ENCODE assay signal across 23 cellular contexts in the genomic region with DNA sequence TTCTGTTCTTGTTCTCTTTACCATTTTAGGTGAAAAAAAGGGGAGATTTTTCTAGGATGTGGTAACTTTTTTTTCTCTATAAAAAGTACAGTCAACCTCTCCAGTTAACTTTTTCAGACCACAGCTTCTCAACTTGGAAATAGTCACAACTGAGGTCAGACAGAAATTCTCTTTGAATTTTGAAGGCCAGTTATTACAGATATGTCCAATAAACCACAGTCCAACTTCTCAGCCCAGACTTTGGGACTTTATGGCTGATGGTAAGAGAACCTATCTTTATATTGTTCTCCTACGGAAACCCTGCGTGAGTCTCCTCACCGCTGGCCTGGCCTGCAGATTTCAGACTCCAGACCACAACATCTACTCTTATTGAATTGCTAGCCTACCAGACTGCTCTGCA.
DNase-seq lines count a peak whose midpoint lies in the region; ATAC-seq and TF ChIP-seq lines count a peak whose summit lies in the region.
"Had no signal": no experiment of that assay in that cellular context is flagged by ENCODE, and none has a peak within 500 bp of the region (broad histone marks: within the 10 kb centered on the region; RNA-seq: fewer than 3 reads in every experiment).

No MANE protein-coding gene starts in this region.

- H3K4me1 ChIP-seq in HEK293 (ENCODE audit: control insufficient read depth, insufficient read depth, low read length) (peaks cover 19% of the 10 kb centered on the region), SJCRH30 (peaks cover 44% of the 10 kb centered on the region), osteoblast (ENCODE audit: insufficient read depth, low read length) (peaks cover 33% of the 10 kb centered on the region), H9 (ENCODE audit: insufficient read depth, low read length) (no peaks in the 10 kb centered on the region), upper lobe of right lung (no peaks in the 10 kb centered on the region)
- H3K4me1 ChIP-seq: A549; BE2C; BLaER1 treated with 17β-estradiol and CSF1 and Interleukin-3, amounts not matched to agents 10 nM and 100 nM had no signal

- H2AFZ ChIP-seq in osteoblast (ENCODE audit: low read length) (no peak overlapping the region), H9 (ENCODE audit: low read length) (no peak overlapping the region)

- no peaks in the 10 kb centered on the region for H3K9me3 ChIP-seq in HEK293 (ENCODE audit: control insufficient read depth, insufficient read depth, low read depth, low read length)
- H3K9me3 ChIP-seq in SJCRH30 (replicated peaks): no peaks in the 10 kb centered on the region
- H3K9me3 ChIP-seq in osteoblast (ENCODE audit: low read depth, low read length): no peaks in the 10 kb centered on the region
- H3K9me3 ChIP-seq in H9 (ENCODE audit: control insufficient read depth, low read depth, low read length): no peaks in the 10 kb centered on the region
- H3K9me3 ChIP-seq in upper lobe of right lung: no peaks in the 10 kb centered on the region
- H3K9me3 ChIP-seq: A549; BE2C; BLaER1 treated with 17β-estradiol and CSF1 and Interleukin-3, amounts not matched to agents 10 nM and 100 nM had no signal

- no peak for TF ChIP-seq POLR2A in lower leg skin (IDR thresholded peaks at IDR 0.05)

- peaks cover 2% of the 10 kb centered on the region for H3K36me3 Mint-ChIP-seq in chondrocyte (ENCODE audit: low read depth)
- H3K36me3 Mint-ChIP-seq in H9 (ENCODE audit: insufficient read depth in 1 of 3, low read depth in 3 of 3): no peaks in the 10 kb centered on the region
- H3K36me3 Mint-ChIP-seq: CD14-positive monocyte; CD8-positive, alpha-beta memory T cell had no signal

- H3K18ac ChIP-seq in H9 (ENCODE audit: insufficient read length, low read depth, low read length): no peak overlapping the region

- H3K9ac ChIP-seq in H9 (ENCODE audit: extremely low read depth, insufficient read length, low read length): no peak overlapping the region
- H3K9ac ChIP-seq: BLaER1 treated with 17β-estradiol and CSF1 and Interleukin-3, amounts not matched to agents 10 nM and 100 nM had no signal

- H2BK120ac ChIP-seq in H9 (ENCODE audit: low read depth, low read length, poor library complexity, severe bottlenecking): no peak overlapping the region

- no peak overlapping the region for H2BK5ac ChIP-seq in H9 (ENCODE audit: insufficient read length, low read length)

- H3K4me3 Mint-ChIP-seq in chondrocyte (ENCODE audit: unreplicated experiment) (no peak overlapping the region), H9 (no peak overlapping the region)
- H3K4me3 Mint-ChIP-seq: CD14-positive monocyte; CD4-positive, alpha-beta T cell; CD8-positive, alpha-beta memory T cell had no signal

- H2AK5ac ChIP-seq in H9 (ENCODE audit: insufficient read length, low read length): no peak overlapping the region

- DNase-seq in SJCRH30 (no peak), chondrocyte (ENCODE audit: low spot score) (no peak), osteoblast (ENCODE audit: insufficient read length, low spot score, missing footprints) (no peak), lower leg skin (ENCODE audit: low spot score in 2 of 2) (no peak), H9 (no peak), upper lobe of right lung (no peak)
- DNase-seq: 8988T; ACHN; AML-193; BE2C; CD4-positive, alpha-beta T cell; CD8-positive, alpha-beta memory T cell; DMS 273 treated with DMSO at 0.1 percent for 48 hours; EL; GDM1; GOT3; HCEC 1CT had no signal

- WGBS in lower leg skin, 2 donors: 96% methylated on average over 3 of the region's 3 CpGs
- no CpG with 5 or more reads among the region's 3 CpGs for WGBS in H9 (ENCODE audit: extremely low coverage, insufficient read length, low lambda C conversion rate)

- no peaks in the 10 kb centered on the region for H3K23me2 ChIP-seq in H9 (ENCODE audit: insufficient read length, low read depth, low read length, poor library complexity, severe bottlenecking)

- no peak overlapping the region for H4K5ac ChIP-seq in H9 (ENCODE audit: insufficient read length, low read depth, low read length)

- peaks cover 79% of the 10 kb centered on the region for H3K4me1 Mint-ChIP-seq in chondrocyte (ENCODE audit: low read depth)
- no peaks in the 10 kb centered on the region for H3K4me1 Mint-ChIP-seq in H9
- H3K4me1 Mint-ChIP-seq: CD14-positive monocyte; CD8-positive, alpha-beta memory T cell had no signal

- H3K27me3 ChIP-seq in SJCRH30 (no peaks in the 10 kb centered on the region), osteoblast (ENCODE audit: insufficient read depth, low read length) (no peaks in the 10 kb centered on the region), H9 (ENCODE audit: insufficient read depth, low read length) (no peaks in the 10 kb centered on the region), upper lobe of right lung (no peaks in the 10 kb centered on the region)
- H3K27me3 ChIP-seq: BE2C; BLaER1 treated with 17β-estradiol and CSF1 and Interleukin-3, amounts not matched to agents 10 nM and 100 nM had no signal

- H2BK12ac ChIP-seq in H9 (ENCODE audit: insufficient read length, low read depth, low read length): no peak overlapping the region

- no peak overlapping the region for H2BK20ac ChIP-seq in H9 (ENCODE audit: low read depth, low read length, poor library complexity, severe bottlenecking)

- H3K4me2 ChIP-seq in osteoblast (ENCODE audit: insufficient read depth, low read length): no peak overlapping the region
- H3K4me2 ChIP-seq in H9 (ENCODE audit: insufficient read depth, insufficient read length, low read length): no peak overlapping the region
- H3K4me2 ChIP-seq: BLaER1 treated with 17β-estradiol and CSF1 and Interleukin-3, amounts not matched to agents 10 nM and 100 nM had no signal

- H3K9me3 Mint-ChIP-seq in chondrocyte (ENCODE audit: low read depth) (peaks cover 7% of the 10 kb centered on the region), H9 (no peaks in the 10 kb centered on the region)

- H3K27me3 Mint-ChIP-seq in chondrocyte (ENCODE audit: low read depth): no peaks in the 10 kb centered on the region
- no peaks in the 10 kb centered on the region for H3K27me3 Mint-ChIP-seq in H9 (ENCODE audit: low read depth)
- H3K27me3 Mint-ChIP-seq: CD4-positive, alpha-beta T cell had no signal

- H4K20me1 ChIP-seq in osteoblast (ENCODE audit: insufficient read depth, low read length) (no peaks in the 10 kb centered on the region), H9 (ENCODE audit: control insufficient read depth, insufficient read depth, insufficient read length) (no peaks in the 10 kb centered on the region)
- H4K20me1 ChIP-seq: BLaER1 treated with 17β-estradiol and CSF1 and Interleukin-3, amounts not matched to agents 10 nM and 100 nM had no signal

- H3K4me3 ChIP-seq in HEK293 (ENCODE audit: low read depth, low read length) (no peak overlapping the region), SJCRH30 (no peak overlapping the region), osteoblast (ENCODE audit: insufficient read depth, low read length) (no peak overlapping the region), lower leg skin (ENCODE audit: low read depth, poor library complexity, severe bottlenecking) (no peak overlapping the region), upper lobe of right lung (no peak overlapping the region)
- H3K4me3 ChIP-seq: A549; BLaER1 treated with 17β-estradiol and CSF1 and Interleukin-3, amounts not matched to agents 10 nM and 100 nM; GM12878 had no signal

- no peak overlapping the region for H4K8ac ChIP-seq in H9 (replicated peaks; ENCODE audit: insufficient read length, low read depth, low read length)

- no peak overlapping the region for H3K56ac ChIP-seq in H9 (ENCODE audit: insufficient read length, low read depth, low read length)

- H4K91ac ChIP-seq in H9 (ENCODE audit: insufficient read length, low read depth, low read length): no peak overlapping the region

- H3K36me3 ChIP-seq in HEK293 (ENCODE audit: control insufficient read depth in 2 of 2, insufficient read depth in 1 of 2, low read length in 2 of 2): no peaks in the 10 kb centered on the region
- H3K36me3 ChIP-seq in SJCRH30: no peaks in the 10 kb centered on the region
- no peaks in the 10 kb centered on the region for H3K36me3 ChIP-seq in osteoblast (ENCODE audit: insufficient read depth, low read length)
- no peaks in the 10 kb centered on the region for H3K36me3 ChIP-seq in upper lobe of right lung
- H3K36me3 ChIP-seq: BE2C; BLaER1 treated with 17β-estradiol and CSF1 and Interleukin-3, amounts not matched to agents 10 nM and 100 nM had no signal

- no peaks in the 10 kb centered on the region for H3K79me1 ChIP-seq in H9 (ENCODE audit: insufficient read depth, low read depth, low read length, poor library complexity, severe bottlenecking)

- TF ChIP-seq CTCF in HEK293 (tag by site-specific recombination; IDR thresholded peaks at IDR 0.05) (no peak), chondrocyte (IDR thresholded peaks at IDR 0.05) (no peak), osteoblast (IDR thresholded peaks at IDR 0.05; ENCODE audit: extremely low read depth, low read depth, low read length) (no peak), lower leg skin (IDR thresholded peaks at IDR 0.05) (no peak), H9 (conservative IDR thresholded peaks at IDR 0.05) (no peak), upper lobe of right lung (IDR thresholded peaks at IDR 0.05) (no peak)

- no peak overlapping the region for H3K4ac ChIP-seq in H9 (ENCODE audit: low read depth, low read length)

- no peak overlapping the region for H3K14ac ChIP-seq in H9 (ENCODE audit: insufficient read depth, low read length)

- H2BK15ac ChIP-seq in H9 (ENCODE audit: low read depth, low read length): no peak overlapping the region

- ATAC-seq in upper lobe of right lung: no peak
- ATAC-seq in GM18907 (IDR thresholded peaks at IDR 0.05; ENCODE audit: unreplicated experiment): no peak
- ATAC-seq: GM12878 had no signal

- H3T11ph ChIP-seq in H9 (ENCODE audit: low read length): no peak overlapping the region

- peak overlapping the region; percentile 63 for H3K27ac Mint-ChIP-seq in chondrocyte (ENCODE audit: unreplicated experiment)
- no peak overlapping the region for H3K27ac Mint-ChIP-seq in H9
- H3K27ac Mint-ChIP-seq: CD14-positive monocyte; CD4-positive, alpha-beta T cell; CD8-positive, alpha-beta memory T cell had no signal

- H3K79me2 ChIP-seq in osteoblast (ENCODE audit: insufficient read depth, low read length) (no peaks in the 10 kb centered on the region), H9 (ENCODE audit: insufficient read depth, low read length) (no peaks in the 10 kb centered on the region)

- intact Hi-C loops in lower leg skin (cut with DNase I; ENCODE audit: low total_unique reads): no loop called here
- intact Hi-C loops in upper lobe of right lung (cut with DNase I): no loop called here

- no peak overlapping the region for H3K23ac ChIP-seq in H9 (ENCODE audit: insufficient read length, low read depth, low read length)

- H3K27ac ChIP-seq in HEK293 (ENCODE audit: extremely low read depth, low read depth, low read length) (no peak overlapping the region), SJCRH30 (peak overlapping the region; percentile 61), osteoblast (ENCODE audit: low read depth, low read length) (peak overlapping the region; percentile 55), H9 (ENCODE audit: insufficient read length, low read depth, low read length) (no peak overlapping the region), upper lobe of right lung (no peak overlapping the region)
- H3K27ac ChIP-seq: A549; BLaER1 treated with 17β-estradiol and CSF1 and Interleukin-3, amounts not matched to agents 10 nM and 100 nM had no signal

- CTCF ChIA-PET in HEK293 (lab: Yijun Ruan, JAX): interaction anchor here (0.9 kb wide), 1 partner anchor 177 kb away, joined by 3 read pairs; the partner anchor contains the start of gene DACT1

- POLR2A ChIA-PET in HEK293 (lab: Yijun Ruan, JAX): no interaction called here

Comparison
In these comparisons a context has a peak if more than half of its experiments do, and no peak if none do; other contexts are left out.
1. H3K27ac ChIP-seq: peak in SJCRH30 (single experiment) and osteoblast (single experiment); none in HEK293 (single experiment), H9 (single experiment) and upper lobe of right lung (single experiment).